In genomic region chr21:6565190-6566170, GRCh38 we compare ENCODE assay signal across 8 cellular contexts.
DNase-seq lines count a peak whose midpoint lies in the region; ATAC-seq and TF ChIP-seq lines count a peak whose summit lies in the region.
"Not testable (repeated sequence)": the region's sequence is repeated elsewhere in the genome, so short reads cannot be mapped to it uniquely, and the experiment has no call there.

No MANE protein-coding gene starts in this region.

- H3K9me3 Mint-ChIP-seq in CD4-positive, alpha-beta memory T cell; activated B cell treated with CpG ODN at 0.5 μM for 24 hours; activated T-helper 17 cell treated with anti-CD3 and anti-CD28 coated beads, Interleukin-2, amount 50 U/mL, for 72 hours; naive thymus-derived CD4-positive, alpha-beta T cell: not testable (repeated sequence)

- H3K4me1 Mint-ChIP-seq in CD4-positive, alpha-beta memory T cell; activated B cell treated with CpG ODN at 0.5 μM for 24 hours; activated T-helper 17 cell treated with anti-CD3 and anti-CD28 coated beads, Interleukin-2, amount 50 U/mL, for 72 hours; naive thymus-derived CD4-positive, alpha-beta T cell: not testable (repeated sequence)

- CTCF ChIA-PET in CD4-positive, alpha-beta memory T cell (lab: Charles Lee; ENCODE audit: partially characterized antibody); activated B cell treated with CpG ODN at 0.5 μM for 24 hours (lab: Charles Lee); naive thymus-derived CD4-positive, alpha-beta T cell (lab: Charles Lee): not testable (repeated sequence)

- not testable (repeated sequence) for TF ChIP-seq CTCF in activated B cell treated with CpG ODN at 0.5 μM for 24 hours (IDR thresholded peaks at IDR 0.05); right atrium auricular region (IDR thresholded peaks at IDR 0.05)

- not testable (repeated sequence) for H4K20me1 ChIP-seq in Karpas-422 (ENCODE audit: insufficient read depth, low read depth, low read length)

- not testable (repeated sequence) for H3K27ac ChIP-seq in CD4-positive, alpha-beta memory T cell (ENCODE audit: low read depth, low read length); Karpas-422 (ENCODE audit: low read length); right atrium auricular region; naive thymus-derived CD4-positive, alpha-beta T cell (ENCODE audit: low read depth, low read length)

- intact Hi-C loops in CD4-positive, alpha-beta memory T cell (cut with micrococcal nuclease); activated B cell treated with CpG ODN at 0.5 μM for 24 hours (cut with micrococcal nuclease); naive thymus-derived CD4-positive, alpha-beta T cell (cut with micrococcal nuclease): not testable (repeated sequence)

- not testable (repeated sequence) for H3K36me3 Mint-ChIP-seq in CD4-positive, alpha-beta memory T cell; activated B cell treated with CpG ODN at 0.5 μM for 24 hours (ENCODE audit: low read depth); activated T-helper 17 cell treated with anti-CD3 and anti-CD28 coated beads, Interleukin-2, amount 50 U/mL, for 72 hours (ENCODE audit: low read depth); naive thymus-derived CD4-positive, alpha-beta T cell

- H3K9ac ChIP-seq in Karpas-422 (ENCODE audit: low read length), result not testable (repeated sequence)

- H3K9me3 ChIP-seq in CD4-positive, alpha-beta memory T cell (ENCODE audit: control insufficient read depth in 1 of 2, low read length in 2 of 2); Karpas-422 (ENCODE audit: low read length); right atrium auricular region; naive thymus-derived CD4-positive, alpha-beta T cell (ENCODE audit: control insufficient read depth in 2 of 3, low read length in 3 of 3): not testable (repeated sequence)

- H3K9me2 ChIP-seq in Karpas-422 (replicated peaks; ENCODE audit: insufficient read depth, low read length), result not testable (repeated sequence)

- H3K4me1 ChIP-seq in CD4-positive, alpha-beta memory T cell (ENCODE audit: insufficient read depth, low read length); Karpas-422 (ENCODE audit: low read length); right atrium auricular region; naive thymus-derived CD4-positive, alpha-beta T cell (ENCODE audit: control insufficient read depth in 2 of 2, insufficient read depth in 2 of 2, low read length in 2 of 2): not testable (repeated sequence)

- not testable (repeated sequence) for H3K4me2 ChIP-seq in Karpas-422 (ENCODE audit: low read depth, low read length, poor library complexity, severe bottlenecking)

- H3K27me3 Mint-ChIP-seq in CD4-positive, alpha-beta memory T cell; activated B cell treated with CpG ODN at 0.5 μM for 24 hours; activated T-helper 17 cell treated with anti-CD3 and anti-CD28 coated beads, Interleukin-2, amount 50 U/mL, for 72 hours; naive thymus-derived CD4-positive, alpha-beta T cell: not testable (repeated sequence)

- not testable (repeated sequence) for H2AFZ ChIP-seq in Karpas-422 (ENCODE audit: low read length)

- H3K27ac Mint-ChIP-seq in CD4-positive, alpha-beta memory T cell, result peak overlapping the region in 5 of 7 donors; percentile 80 to 90 (median 85)
- not testable (repeated sequence) for H3K27ac Mint-ChIP-seq in activated B cell treated with CpG ODN at 0.5 μM for 24 hours; activated T-helper 17 cell treated with anti-CD3 and anti-CD28 coated beads, Interleukin-2, amount 50 U/mL, for 72 hours
- H3K27ac Mint-ChIP-seq in naive thymus-derived CD4-positive, alpha-beta T cell, result peak overlapping the region in 6 of 9 donors; percentile 60 to 89 (median 77)

- H3K4me3 Mint-ChIP-seq in CD4-positive, alpha-beta memory T cell, result peak overlapping the region in 6 of 8 donors; percentile 34 to 79 (median 62)
- H3K4me3 Mint-ChIP-seq in activated B cell treated with CpG ODN at 0.5 μM for 24 hours; activated T-helper 17 cell treated with anti-CD3 and anti-CD28 coated beads, Interleukin-2, amount 50 U/mL, for 72 hours: not testable (repeated sequence)
- H3K4me3 Mint-ChIP-seq in naive thymus-derived CD4-positive, alpha-beta T cell, result peak overlapping the region in 6 of 10 donors; percentile 36 to 76 (median 58)

- ATAC-seq in activated B cell treated with CpG ODN at 0.5 μM for 24 hours (ENCODE audit: low read depth), result peak; percentile 28
- ATAC-seq in activated T-helper 17 cell treated with anti-CD3 and anti-CD28 coated beads, Interleukin-2, amount 50 U/mL, for 72 hours (replicated peaks), result peak; percentile 41
- ATAC-seq in naive thymus-derived CD4-positive, alpha-beta T cell, result peak; percentile 22

- POLR2A ChIA-PET in CD4-positive, alpha-beta memory T cell (lab: Charles Lee; ENCODE audit: partially characterized antibody); activated B cell treated with CpG ODN at 0.5 μM for 24 hours (lab: Charles Lee); naive thymus-derived CD4-positive, alpha-beta T cell (lab: Charles Lee): not testable (repeated sequence)

- not testable (repeated sequence) for H3K79me2 ChIP-seq in Karpas-422 (ENCODE audit: low read length)

- H3K27me3 ChIP-seq in CD4-positive, alpha-beta memory T cell (ENCODE audit: insufficient read depth, low read length); Karpas-422 (ENCODE audit: low read length); right atrium auricular region; naive thymus-derived CD4-positive, alpha-beta T cell (ENCODE audit: control insufficient read depth in 2 of 2, insufficient read depth in 2 of 2, low read length in 2 of 2): not testable (repeated sequence)

- DNase-seq in CD4-positive, alpha-beta memory T cell, result peak; percentile 23 to 49 (median 39)
- peak; percentile 36 for DNase-seq in Karpas-422
- peak; percentile 28 for DNase-seq in activated B cell treated with CpG ODN at 0.5 μM for 24 hours
- peak; percentile 15 for DNase-seq in central memory CD4-positive, alpha-beta T cell
- DNase-seq in right atrium auricular region (ENCODE audit: low spot score), result peak; percentile 55
- peak in 7 of 9 donors; percentile 7 to 43 (median 19) for DNase-seq in naive thymus-derived CD4-positive, alpha-beta T cell
- DNase-seq in stimulated activated CD8-positive, alpha-beta memory T cell treated with anti-CD3 and anti-CD28 coated beads, Interleukin-4, amount 100 ng/mL, for 24 hours (ENCODE audit: low read depth), result peak; percentile 1

- not testable (repeated sequence) for H3K36me3 ChIP-seq in CD4-positive, alpha-beta memory T cell (ENCODE audit: insufficient read depth, low read length); Karpas-422 (ENCODE audit: insufficient read depth, low read length); right atrium auricular region; naive thymus-derived CD4-positive, alpha-beta T cell (ENCODE audit: control insufficient read depth in 2 of 3, insufficient read depth in 3 of 3, low read length in 3 of 3)

- not testable (repeated sequence) for H3K4me3 ChIP-seq in CD4-positive, alpha-beta memory T cell (ENCODE audit: low read length in 2 of 2); Karpas-422 (ENCODE audit: low read length); naive thymus-derived CD4-positive, alpha-beta T cell (ENCODE audit: low read length)
- peak overlapping the region in 1 of 2 donors; percentile 19 for H3K4me3 ChIP-seq in right atrium auricular region

Comparison
In these comparisons a context has a peak if more than half of its experiments do, and no peak if none do; other contexts are left out.
1. DNase-seq: peak in every context shown above with its lines; median percentile 55 in right atrium auricular region; 39 in CD4-positive, alpha-beta memory T cell; 36 in Karpas-422; 28 in activated B cell treated with CpG ODN at 0.5 μM for 24 hours; 19 in naive thymus-derived CD4-positive, alpha-beta T cell; 15 in central memory CD4-positive, alpha-beta T cell; 1 in stimulated activated CD8-positive, alpha-beta memory T cell treated with anti-CD3 and anti-CD28 coated beads, Interleukin-4, amount 100 ng/mL, for 24 hours.